ENCODE assay signal across 17 cellular contexts in genomic region chr10:108052981-108053380, GRCh38.
DNase-seq lines count a peak whose midpoint lies in the region; ATAC-seq, FAIRE-seq and TF ChIP-seq lines count a peak whose summit lies in the region.
"Had no signal": no experiment of that assay in that cellular context is flagged by ENCODE, and none has a peak within 500 bp of the region (broad histone marks: within the 10 kb centered on the region; RNA-seq: fewer than 3 reads in every experiment).

No MANE protein-coding gene starts in this region.

- dilution Hi-C loops in mammary epithelial cell (cut with HindIII; ENCODE audit: low sequenced_read_pairs) = no loop called here

- no peak for TF ChIP-seq POLR2A in GM12892 (IDR thresholded peaks at IDR 0.05; ENCODE audit: low read depth, low read length)

- DNase-seq in GM12892 (ENCODE audit: insufficient read length) (no peak), NCI-H748 (lab: John Stamatoyannopoulos, UW; ENCODE audit: unreplicated experiment) (peak; percentile 26), mammary epithelial cell (peak; percentile 79), mucosa of descending colon (no peak), SW 1271 (lab: John Stamatoyannopoulos, UW) (no peak), NCI-H2227 treated with DMSO at 0.1 percent for 48 hours (lab: John Stamatoyannopoulos, UW) (no peak)
- DNase-seq: DMS 273 treated with DMSO at 0.1 percent for 48 hours, MV-4-11, NCI-H1417 treated with DMSO at 0.1 percent for 48 hours, NCI-H2081, NCI-H524 treated with DMSO at 0.1 percent for 48 hours, PC-9, SHP77 treated with DMSO at 0.1 percent for 48 hours, T-helper 2 cell had no signal

- H3K4me3 ChIP-seq in mammary epithelial cell (replicated peaks in 1 of 3; ENCODE audit: insufficient read depth in 1 of 3, low read depth in 2 of 3, low read length in 3 of 3) (no peak overlapping the region), mucosa of descending colon (no peak overlapping the region)
- H3K4me3 ChIP-seq: BLaER1 treated with 17β-estradiol and CSF1 and Interleukin-3, amounts not matched to agents 10 nM and 100 nM; PC-9 had no signal

- no peak overlapping the region for H3K9ac ChIP-seq in mammary epithelial cell (ENCODE audit: insufficient read depth, low read length)
- H3K9ac ChIP-seq: BLaER1 treated with 17β-estradiol and CSF1 and Interleukin-3, amounts not matched to agents 10 nM and 100 nM had no signal

- WGBS in mammary epithelial cell (ENCODE audit: low coverage, missing lambda C conversion rate) = 45% methylated on average over 1 of the region's 1 CpG

- peak overlapping the region; percentile 32 for H3K27ac ChIP-seq in mammary epithelial cell (ENCODE audit: insufficient read depth, low read depth, low read length)
- H3K27ac ChIP-seq: BLaER1 treated with 17β-estradiol and CSF1 and Interleukin-3, amounts not matched to agents 10 nM and 100 nM; PC-9 had no signal

- no peaks in the 10 kb centered on the region for H4K20me1 ChIP-seq in mammary epithelial cell (ENCODE audit: insufficient read depth, low read length)
- H4K20me1 ChIP-seq: BLaER1 treated with 17β-estradiol and CSF1 and Interleukin-3, amounts not matched to agents 10 nM and 100 nM had no signal

- no peak overlapping the region for H3K4me2 ChIP-seq in mammary epithelial cell (ENCODE audit: insufficient read depth, low read depth, low read length)
- H3K4me2 ChIP-seq: BLaER1 treated with 17β-estradiol and CSF1 and Interleukin-3, amounts not matched to agents 10 nM and 100 nM; PC-9 had no signal

- H3K36me3 ChIP-seq in mammary epithelial cell (ENCODE audit: insufficient read depth, low read length) (no peaks in the 10 kb centered on the region), mucosa of descending colon (ENCODE audit: low read depth) (no peaks in the 10 kb centered on the region)
- H3K36me3 ChIP-seq: BLaER1 treated with 17β-estradiol and CSF1 and Interleukin-3, amounts not matched to agents 10 nM and 100 nM had no signal

- H3K27me3 ChIP-seq in mammary epithelial cell (ENCODE audit: insufficient read depth, low read length) = no peaks in the 10 kb centered on the region
- H3K27me3 ChIP-seq: BLaER1 treated with 17β-estradiol and CSF1 and Interleukin-3, amounts not matched to agents 10 nM and 100 nM had no signal

- in situ Hi-C loops in mammary epithelial cell (cut with MboI; ENCODE audit: low sequenced_read_pairs in 2 of 2) = no loop called here

- intact Hi-C loops in mammary epithelial cell (cut with micrococcal nuclease) = no loop called here
- intact Hi-C loops in mucosa of descending colon (cut with DNase I, micrococcal nuclease) = no loop called here

- no peaks in the 10 kb centered on the region for H3K79me2 ChIP-seq in mammary epithelial cell (ENCODE audit: insufficient read depth, low read length)

- no peak for TF ChIP-seq CTCF in mammary epithelial cell (conservative IDR thresholded peaks at IDR 0.05 in 1 of 2, IDR thresholded peaks at IDR 0.05 in 1 of 2; ENCODE audit: extremely low read depth in 1 of 2, insufficient read depth in 1 of 2, low read depth in 1 of 2, low read length in 2 of 2)
- no peak for TF ChIP-seq CTCF in mucosa of descending colon (IDR thresholded peaks at IDR 0.05)

- ATAC-seq in mucosa of descending colon = peak; percentile 58
- ATAC-seq in HG03442 (IDR thresholded peaks at IDR 0.05; ENCODE audit: unreplicated experiment) = no peak
- ATAC-seq in GM19035 (IDR thresholded peaks at IDR 0.05; ENCODE audit: unreplicated experiment) = no peak

- no peak overlapping the region for H2AFZ ChIP-seq in mammary epithelial cell (ENCODE audit: low read depth, low read length)
- H2AFZ ChIP-seq: PC-9 had no signal

- no TSS peak for BruUV-seq in mammary epithelial cell (replicated peaks; lab: Mats Ljungman, UMichigan)

- CTCF ChIA-PET in mammary epithelial cell (lab: Charles Lee; ENCODE audit: low non-redundant PET) = no interaction called here

- H3K4me1 ChIP-seq in mammary epithelial cell (ENCODE audit: insufficient read depth, low read length) = peaks cover 12% of the 10 kb centered on the region
- no peaks in the 10 kb centered on the region for H3K4me1 ChIP-seq in mucosa of descending colon (ENCODE audit: low read depth)
- H3K4me1 ChIP-seq: BLaER1 treated with 17β-estradiol and CSF1 and Interleukin-3, amounts not matched to agents 10 nM and 100 nM had no signal

- H3K9me3 ChIP-seq in mammary epithelial cell (replicated peaks; ENCODE audit: insufficient read depth, low read length) (no peaks in the 10 kb centered on the region), mucosa of descending colon (no peaks in the 10 kb centered on the region)

- peak; percentile 74 for FAIRE-seq in GM12892 (lab: Jason Lieb, UNC)

Comparison
In these comparisons a context has a peak if more than half of its experiments do, and no peak if none do; other contexts are left out.
1. DNase-seq: peak in NCI-H748 (single experiment) and mammary epithelial cell (single experiment); none in GM12892 (single experiment), mucosa of descending colon (0 of 3), SW 1271 (0 of 2) and NCI-H2227 treated with DMSO at 0.1 percent for 48 hours (single experiment).